Comparison of ENCODE assay signal across 8 cellular contexts in genomic region chr20:33993800-33994623, GRCh38. TPM values are rescaled to one million over a fixed set of nuclear protein-coding genes. Genes with fewer than 3 reads are reported as not detected.
DNase-seq lines count a peak whose midpoint lies in the region; ATAC-seq and TF ChIP-seq lines count a peak whose summit lies in the region.

RALY (plus strand) TSS chr20:33993911; CDS start chr20:34072075, 78,164 bp downstream.

- H3K9me3 ChIP-seq in HUES64 (ENCODE audit: insufficient read depth, low read depth, low read length) (no peaks in the 10 kb centered on the region), PC-9 (ENCODE audit: insufficient read depth, low read depth) (no peaks in the 10 kb centered on the region), esophagus squamous epithelium (no peaks in the 10 kb centered on the region)

- no peaks in the 10 kb centered on the region for H3K9me3 Mint-ChIP-seq in activated T-cell treated with anti-CD3 and anti-CD28 coated beads, Interleukin-2, amount 50 U/mL, for 4 hours
- H3K9me3 Mint-ChIP-seq in naive B cell, result no peaks in the 10 kb centered on the region
- no peaks in the 10 kb centered on the region for H3K9me3 Mint-ChIP-seq in stimulated activated memory B cell treated with anti-CD40 and anti-IgM and Interleukin-4, amounts not matched to agents 10 μg/mL and 1 μg/mL and 100 μg/mL, for 72 hours

- peaks cover 44% of the 10 kb centered on the region for H4K20me1 ChIP-seq in PC-9 (ENCODE audit: insufficient read depth)

- H3K36me3 Mint-ChIP-seq in activated T-cell treated with anti-CD3 and anti-CD28 coated beads, Interleukin-2, amount 50 U/mL, for 4 hours (ENCODE audit: insufficient read depth), result peaks cover 7% of the 10 kb centered on the region
- no peaks in the 10 kb centered on the region for H3K36me3 Mint-ChIP-seq in naive B cell
- H3K36me3 Mint-ChIP-seq in stimulated activated memory B cell treated with anti-CD40 and anti-IgM and Interleukin-4, amounts not matched to agents 10 μg/mL and 1 μg/mL and 100 μg/mL, for 72 hours, result peaks cover 7% of the 10 kb centered on the region

- H3K27me3 ChIP-seq in HUES64 (ENCODE audit: insufficient read depth, low read length) (no peaks in the 10 kb centered on the region), PC-9 (ENCODE audit: insufficient read depth, low read depth) (no peaks in the 10 kb centered on the region), esophagus squamous epithelium (no peaks in the 10 kb centered on the region)

- intact Hi-C loops in PC-9 (cut with micrococcal nuclease; ENCODE audit: unreplicated experiment) (loop anchor here (1.0 to 10.0 kb wide), 7 partner anchors 75 to 329 kb away; partner anchors contain the start of genes ACTL10, C20orf144 and CHMP4B), esophagus squamous epithelium (cut with DNase I) (no loop called here)

- H3K79me2 ChIP-seq in PC-9 (ENCODE audit: low read depth), result peaks cover 71% of the 10 kb centered on the region

- H3K27ac ChIP-seq in HUES64 (ENCODE audit: low read depth, low read length) (peak within 1 kb of the TSS; percentile 99), PC-9 (peak within 1 kb of the TSS; percentile 86), esophagus squamous epithelium (peak within 1 kb of the TSS; percentile 98 to 100 (median 98))

- no peaks in the 10 kb centered on the region for H3K27me3 Mint-ChIP-seq in activated T-cell treated with anti-CD3 and anti-CD28 coated beads, Interleukin-2, amount 50 U/mL, for 4 hours (ENCODE audit: low read depth)
- H3K27me3 Mint-ChIP-seq in naive B cell, result no peaks in the 10 kb centered on the region
- no peaks in the 10 kb centered on the region for H3K27me3 Mint-ChIP-seq in stimulated activated memory B cell treated with anti-CD40 and anti-IgM and Interleukin-4, amounts not matched to agents 10 μg/mL and 1 μg/mL and 100 μg/mL, for 72 hours

- H3K4me1 ChIP-seq in HUES64 (ENCODE audit: insufficient read depth, low read length) (peaks cover 19% of the 10 kb centered on the region), PC-9 (replicated peaks; ENCODE audit: insufficient read depth) (peaks cover 28% of the 10 kb centered on the region), esophagus squamous epithelium (peaks cover 10 to 66% (median 43%) of the 10 kb centered on the region in 3 donors)

- ATAC-seq in GM21447 (IDR thresholded peaks at IDR 0.05; ENCODE audit: unreplicated experiment) (peak; percentile 46), naive B cell (ENCODE audit: low read depth in 2 of 2) (peak; percentile 61 to 62)
- ATAC-seq in activated T-cell treated with anti-CD3 and anti-CD28 coated beads, Interleukin-2, amount 50 U/mL, for 4 hours, result peak; percentile 68
- ATAC-seq in stimulated activated memory B cell treated with anti-CD40 and anti-IgM and Interleukin-4, amounts not matched to agents 10 μg/mL and 1 μg/mL and 100 μg/mL, for 72 hours, result peak; percentile 82

- H3K4me1 Mint-ChIP-seq in activated T-cell treated with anti-CD3 and anti-CD28 coated beads, Interleukin-2, amount 50 U/mL, for 4 hours (ENCODE audit: low read depth), result peaks cover 63% of the 10 kb centered on the region
- H3K4me1 Mint-ChIP-seq in naive B cell, result peaks cover 54 to 71% (median 67%) of the 10 kb centered on the region in 3 donors
- peaks cover 67% of the 10 kb centered on the region for H3K4me1 Mint-ChIP-seq in stimulated activated memory B cell treated with anti-CD40 and anti-IgM and Interleukin-4, amounts not matched to agents 10 μg/mL and 1 μg/mL and 100 μg/mL, for 72 hours

- H3K4me3 ChIP-seq in HUES64 (ENCODE audit: low read length) (peak within 1 kb of the TSS; percentile 70), PC-9 (peak within 1 kb of the TSS; percentile 92), esophagus squamous epithelium (peak within 1 kb of the TSS; percentile 77 to 95 (median 88))

- no TSS peak for BruUV-seq in PC-9 (replicated peaks; lab: Mats Ljungman, UMichigan)

- no peaks in the 10 kb centered on the region; the same call in 1 of the 2 replicates for H3K36me3 ChIP-seq in HUES64 (ENCODE audit: insufficient read depth, low read length)
- no peaks in the 10 kb centered on the region for H3K36me3 ChIP-seq in PC-9 (ENCODE audit: low read depth)
- H3K36me3 ChIP-seq in esophagus squamous epithelium, result peaks cover 0 to 6% (median 0%) of the 10 kb centered on the region in 3 donors

- H3K4me3 Mint-ChIP-seq in activated T-cell treated with anti-CD3 and anti-CD28 coated beads, Interleukin-2, amount 50 U/mL, for 4 hours, result peak within 1 kb of the TSS; percentile 97
- H3K4me3 Mint-ChIP-seq in naive B cell, result peak within 1 kb of the TSS; percentile 90 to 100 (median 99)
- peak within 1 kb of the TSS; percentile 97 for H3K4me3 Mint-ChIP-seq in stimulated activated memory B cell treated with anti-CD40 and anti-IgM and Interleukin-4, amounts not matched to agents 10 μg/mL and 1 μg/mL and 100 μg/mL, for 72 hours

- under 1% methylated on average over 98 of the region's 100 CpGs for WGBS in HUES64
- WGBS in esophagus squamous epithelium, 2 donors, result 0% methylated on average over 12 of the region's 100 CpGs; no CpG with 5 or more reads in 1 of the 2 donors

- CTCF ChIA-PET in PC-9 (lab: Charles Lee), result interaction anchor here (0.6 kb wide), 1 partner anchor 207 kb away, joined by 3 read pairs; no protein-coding TSS in a partner anchor

- TF ChIP-seq POLR2A in esophagus squamous epithelium (IDR thresholded peaks at IDR 0.05), result peak in 3 of 4 donors; percentile 84 to 98 (median 94)

- POLR2A ChIA-PET in PC-9 (lab: Charles Lee; ENCODE audit: unreplicated experiment), result interaction anchor here (0.5 to 1.0 kb wide), 21 partner anchors 9 to 1948 kb away, joined by 3 to 21 read pairs (median 5); partner anchors contain the start of gene EIF2S2

- no peaks in the 10 kb centered on the region for H3K9me2 ChIP-seq in PC-9 (ENCODE audit: insufficient read depth)

- H3F3A ChIP-seq in PC-9 (ENCODE audit: insufficient read depth, low read depth), result peaks cover 10% of the 10 kb centered on the region; the same call in 1 of the 2 replicates

- TF ChIP-seq CTCF in PC-9 (conservative IDR thresholded peaks at IDR 0.05), result no peak
- no peak for TF ChIP-seq CTCF in esophagus squamous epithelium (IDR thresholded peaks at IDR 0.05)

- H2AFZ ChIP-seq in PC-9, result peak within 1 kb of the TSS; percentile 81

- H3K27ac Mint-ChIP-seq in naive B cell, result peak within 1 kb of the TSS; percentile 94 to 99 (median 98)
- peak within 1 kb of the TSS; percentile 99 for H3K27ac Mint-ChIP-seq in stimulated activated memory B cell treated with anti-CD40 and anti-IgM and Interleukin-4, amounts not matched to agents 10 μg/mL and 1 μg/mL and 100 μg/mL, for 72 hours

- peak within 1 kb of the TSS; percentile 91 for H3K9ac ChIP-seq in HUES64 (ENCODE audit: low read depth, low read length)

- DNase-seq in DMS 273 (lab: John Stamatoyannopoulos, UW; ENCODE audit: unreplicated experiment), result peak; percentile 93
- peak; percentile 60 to 86 for DNase-seq in PC-9
- peak; percentile 67 for DNase-seq in activated T-cell treated with anti-CD3 and anti-CD28 coated beads, Interleukin-2, amount 50 U/mL, for 4 hours
- DNase-seq in esophagus squamous epithelium (lab: John Stamatoyannopoulos, UW), result peak; percentile 26
- peak; percentile 92 for DNase-seq in naive B cell

- H3K4me2 ChIP-seq in PC-9, result peak within 1 kb of the TSS; percentile 95

RNA-seq across cellular contexts. Expression of gene RALY, which starts in this region (rescaled TPM):
- 126 TPM for polyA plus RNA-seq in HUES64 (2013, experiment 1 of 2)
- 132 TPM for polyA plus RNA-seq in HUES64 (2013, experiment 2 of 2)
- total RNA-seq in PC-9 (2021) (214 and 219 TPM in 2 replicates), esophagus squamous epithelium (100 to 1,000 TPM in 2 of 4 donors, 10 to 100 TPM in 2; 70.3 to 100 (median 88.2) TPM)
- total RNA-seq in activated T-cell treated with anti-CD3 and anti-CD28 coated beads, Interleukin-2, amount 50 U/mL, for 4 hours, result 100 to 1,000 TPM; 142 to 148 (median 144) TPM
- polyA plus RNA-seq in naive B cell (ENCODE audit: low read depth in 6 of 6), result 100 to 1,000 TPM; 155 to 228 (median 187) TPM

Comparison
In these comparisons a context has a peak if more than half of its experiments do, and no peak if none do; other contexts are left out.
1. Peak in every context shown above with its lines: DNase-seq, ATAC-seq, H3K4me3 ChIP-seq and H3K27ac ChIP-seq.
2. DNase-seq: peak in every context shown above with its lines; median percentile 93 in DMS 273; 92 in naive B cell; 73 in PC-9; 67 in activated T-cell treated with anti-CD3 and anti-CD28 coated beads, Interleukin-2, amount 50 U/mL, for 4 hours; 26 in esophagus squamous epithelium.